In genomic region chr6:33768644-33769120, GRCh38 we compare ENCODE assay signal across 8 cellular contexts. TPM values are rescaled to one million over a fixed set of nuclear protein-coding genes. Genes with fewer than 3 reads are reported as not detected.
DNase-seq lines count a peak whose midpoint lies in the region; ATAC-seq, FAIRE-seq and TF ChIP-seq lines count a peak whose summit lies in the region.

No MANE protein-coding gene starts in this region.

- no peak for ATAC-seq in GM18907 (IDR thresholded peaks at IDR 0.05; ENCODE audit: unreplicated experiment)

- H3K27me3 ChIP-seq in astrocyte (ENCODE audit: insufficient read depth, low read length) (no peaks in the 10 kb centered on the region), skeletal muscle satellite cell (ENCODE audit: control insufficient read depth, insufficient read depth, low read length) (no peaks in the 10 kb centered on the region)

- H3K9me3 ChIP-seq in astrocyte (ENCODE audit: insufficient read depth, low read depth, low read length), result peaks cover 4% of the 10 kb centered on the region
- no peaks in the 10 kb centered on the region for H3K9me3 ChIP-seq in skeletal muscle satellite cell (replicated peaks; ENCODE audit: low read length)

- H3K4me1 Mint-ChIP-seq in T-helper 2 cell treated with Interferon-gamma antibody and Interleukin-4, amounts not matched to agents 5 μg/mL and 100 μg/mL, for 36 hours (ENCODE audit: low read depth), result peaks cover 8% of the 10 kb centered on the region
- H3K4me1 Mint-ChIP-seq in astrocyte (ENCODE audit: low read depth, unreplicated experiment), result peaks cover 38% of the 10 kb centered on the region

- H4K20me1 ChIP-seq in astrocyte (ENCODE audit: insufficient read depth, low read length), result peaks cover 9% of the 10 kb centered on the region

- peak; percentile 43 for DNase-seq in NCI-H1694 treated with DMSO at 0.1 percent for 48 hours (lab: John Stamatoyannopoulos, UW)
- no peak for DNase-seq in NCI-H1694 (lab: John Stamatoyannopoulos, UW)
- DNase-seq in MV-4-11 (lab: John Stamatoyannopoulos, UW), result peak; percentile 45
- peak; percentile 57 for DNase-seq in T-helper 2 cell treated with Interferon-gamma antibody and Interleukin-4, amounts not matched to agents 5 μg/mL and 100 μg/mL, for 36 hours (ENCODE audit: low spot score)
- DNase-seq in astrocyte (ENCODE audit: low read depth), result peak; percentile 40
- DNase-seq in hepatic stellate cell (ENCODE audit: low spot score), result peak; percentile 93

- no peak overlapping the region for H3K27ac Mint-ChIP-seq in T-helper 2 cell treated with Interferon-gamma antibody and Interleukin-4, amounts not matched to agents 5 μg/mL and 100 μg/mL, for 36 hours
- H3K27ac Mint-ChIP-seq in astrocyte (ENCODE audit: unreplicated experiment), result peak overlapping the region; percentile 69

- peak; percentile 37 for FAIRE-seq in astrocyte (lab: Jason Lieb, UNC)

- H3K4me3 Mint-ChIP-seq in T-helper 2 cell treated with Interferon-gamma antibody and Interleukin-4, amounts not matched to agents 5 μg/mL and 100 μg/mL, for 36 hours, result no peak overlapping the region
- H3K4me3 Mint-ChIP-seq in astrocyte (ENCODE audit: unreplicated experiment), result peak overlapping the region; percentile 34

- peaks cover 30% of the 10 kb centered on the region for H3K4me1 ChIP-seq in astrocyte (ENCODE audit: insufficient read depth, low read length)
- H3K4me1 ChIP-seq in skeletal muscle satellite cell (ENCODE audit: control insufficient read depth, insufficient read depth, low read length), result peaks cover 52% of the 10 kb centered on the region

- H3K36me3 ChIP-seq in astrocyte (ENCODE audit: insufficient read depth, low read length), result peaks cover 2% of the 10 kb centered on the region
- peaks cover 17% of the 10 kb centered on the region for H3K36me3 ChIP-seq in skeletal muscle satellite cell (ENCODE audit: insufficient read depth, low read length)

- peak; percentile 76 for TF ChIP-seq CTCF in astrocyte (IDR thresholded peaks at IDR 0.05; ENCODE audit: insufficient read depth, low read depth, low read length)

- no peaks in the 10 kb centered on the region for H3K27me3 Mint-ChIP-seq in T-helper 2 cell treated with Interferon-gamma antibody and Interleukin-4, amounts not matched to agents 5 μg/mL and 100 μg/mL, for 36 hours (ENCODE audit: low read depth)
- H3K27me3 Mint-ChIP-seq in astrocyte (ENCODE audit: low read depth, unreplicated experiment), result peaks cover 14% of the 10 kb centered on the region

- H3K36me3 Mint-ChIP-seq in T-helper 2 cell treated with Interferon-gamma antibody and Interleukin-4, amounts not matched to agents 5 μg/mL and 100 μg/mL, for 36 hours (ENCODE audit: low read depth), result peaks cover 11% of the 10 kb centered on the region
- peaks cover 5% of the 10 kb centered on the region for H3K36me3 Mint-ChIP-seq in astrocyte (ENCODE audit: low read depth, unreplicated experiment)

- H3K4me2 ChIP-seq in astrocyte (ENCODE audit: low read length), result peak overlapping the region; percentile 59
- H3K4me2 ChIP-seq in skeletal muscle satellite cell (ENCODE audit: low read length), result peak overlapping the region; percentile 32

- H3K9me3 Mint-ChIP-seq in T-helper 2 cell treated with Interferon-gamma antibody and Interleukin-4, amounts not matched to agents 5 μg/mL and 100 μg/mL, for 36 hours, result no peaks in the 10 kb centered on the region
- peaks cover 7% of the 10 kb centered on the region for H3K9me3 Mint-ChIP-seq in astrocyte (ENCODE audit: unreplicated experiment)

- no peak overlapping the region for H3K27ac ChIP-seq in astrocyte (ENCODE audit: low read depth, low read length)

- H3K79me2 ChIP-seq in astrocyte (ENCODE audit: insufficient read depth, low read length), result no peaks in the 10 kb centered on the region

- H3K9ac ChIP-seq in astrocyte (ENCODE audit: low read length), result no peak overlapping the region
- peak overlapping the region; percentile 33 for H3K9ac ChIP-seq in skeletal muscle satellite cell (ENCODE audit: low read depth, low read length)

- H3K4me3 ChIP-seq in astrocyte (ENCODE audit: insufficient read depth, low read depth, low read length) (no peak overlapping the region), skeletal muscle satellite cell (ENCODE audit: low read length) (no peak overlapping the region)

- no peak overlapping the region for H2AFZ ChIP-seq in astrocyte (ENCODE audit: low read depth, low read length)

RNA-seq across cellular contexts. Expression of gene LEMD2, which starts 20.2 kb away (rescaled TPM):
- 57.1 and 62.2 TPM in 2 replicates for total RNA-seq in astrocyte
- total RNA-seq in skeletal muscle satellite cell (2012; rRNA removed), result 20.3 TPM in 2 replicates

RNA-seq across cellular contexts. Expression of gene IP6K3, which starts 22.0 kb away (rescaled TPM):
- total RNA-seq in astrocyte, result 4.5 and 4.6 TPM in 2 replicates
- total RNA-seq in skeletal muscle satellite cell (2012; rRNA removed), result 0.51 and 2.6 TPM in 2 replicates

RNA-seq across cellular contexts. Expression of gene MLN, which starts 35.1 kb away (rescaled TPM):
- total RNA-seq in astrocyte, result not detected in 2 replicates
- not detected in 2 replicates for total RNA-seq in skeletal muscle satellite cell (2012; rRNA removed)

RNA-seq across cellular contexts. Expression of gene UQCC2, which starts 57.2 kb away (rescaled TPM):
- 70.2 and 79.1 TPM in 2 replicates for total RNA-seq in astrocyte
- 17.5 and 18.8 TPM in 2 replicates for total RNA-seq in skeletal muscle satellite cell (2012; rRNA removed)
